In the genomic region with DNA sequence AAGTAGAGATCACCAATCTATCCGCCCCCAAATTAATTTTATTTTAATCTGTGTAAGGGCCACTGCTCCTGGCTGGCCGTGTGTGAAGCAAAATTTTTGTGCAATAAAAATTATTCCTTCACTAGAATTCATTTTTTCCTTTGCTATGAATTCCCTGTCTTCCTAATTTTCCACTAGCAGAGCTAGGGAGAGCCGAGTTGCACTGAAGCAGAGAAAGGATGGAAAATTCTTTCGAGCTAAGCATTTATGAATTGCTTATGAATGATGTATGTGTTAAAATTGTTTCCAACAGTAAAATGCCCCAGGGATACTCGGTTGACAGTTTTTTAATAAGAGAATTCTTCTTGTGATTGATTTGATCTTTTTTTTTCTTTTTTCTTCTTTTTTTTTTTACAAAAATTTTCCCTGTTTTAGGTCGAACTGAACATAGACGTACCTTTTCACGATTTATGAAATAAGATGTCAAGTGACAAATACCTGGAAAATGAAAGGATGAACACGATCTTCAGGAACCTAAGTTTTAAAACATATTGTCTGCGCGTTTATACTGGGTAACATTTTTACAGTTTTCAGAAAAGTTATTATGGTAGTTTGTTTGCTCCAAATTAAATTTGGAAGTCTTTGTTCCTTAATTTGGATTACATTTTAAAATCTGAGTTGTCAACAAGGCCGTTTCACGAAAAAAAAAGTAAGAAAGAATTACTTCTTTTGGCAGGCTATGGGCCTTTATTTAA, we compare ENCODE assay signal across 8 cellular contexts.
DNase-seq lines count a peak whose midpoint lies in the region; ATAC-seq and TF ChIP-seq lines count a peak whose summit lies in the region.

No MANE protein-coding gene starts in this region.

- H3K79me2 ChIP-seq in KMS-11 (ENCODE audit: insufficient read depth, low read depth), result no peaks in the 10 kb centered on the region

- H3K4me1 Mint-ChIP-seq in activated T-helper 17 cell treated with anti-CD3 and anti-CD28 coated beads, Interleukin-2, amount 50 U/mL, for 72 hours, result peaks cover 4% of the 10 kb centered on the region
- H3K4me1 Mint-ChIP-seq in naive thymus-derived CD8-positive, alpha-beta T cell, result peaks cover 2 to 14% (median 10%) of the 10 kb centered on the region in 4 donors

- H3K27ac ChIP-seq in KMS-11, result no peak overlapping the region
- no peak overlapping the region for H3K27ac ChIP-seq in foreskin keratinocyte

- POLR2A ChIA-PET in naive thymus-derived CD8-positive, alpha-beta T cell (lab: Charles Lee), result interaction anchor here (0.7 to 1.3 kb wide), 2 partner anchors 9 to 1319 kb away, joined by 3 to 4 read pairs; no protein-coding TSS in a partner anchor

- H3K27me3 ChIP-seq in GM06990 (replicated peaks; ENCODE audit: control insufficient read depth, insufficient read depth, low read length) (no peaks in the 10 kb centered on the region), KMS-11 (ENCODE audit: insufficient read depth, low read depth) (peaks cover 82% of the 10 kb centered on the region), foreskin keratinocyte (peaks cover 53% of the 10 kb centered on the region)

- no peak for ATAC-seq in activated T-helper 17 cell treated with anti-CD3 and anti-CD28 coated beads, Interleukin-2, amount 50 U/mL, for 72 hours (replicated peaks)
- ATAC-seq in naive thymus-derived CD8-positive, alpha-beta T cell, result no peak
- ATAC-seq in HG03097 (IDR thresholded peaks at IDR 0.05; ENCODE audit: low FRiP score, unreplicated experiment), result no peak
- ATAC-seq in foreskin keratinocyte, result no peak

- H3K36me3 Mint-ChIP-seq in activated T-helper 17 cell treated with anti-CD3 and anti-CD28 coated beads, Interleukin-2, amount 50 U/mL, for 72 hours (ENCODE audit: low read depth), result peaks cover 30% of the 10 kb centered on the region
- peaks cover 5 to 32% (median 6%) of the 10 kb centered on the region in 3 donors for H3K36me3 Mint-ChIP-seq in naive thymus-derived CD8-positive, alpha-beta T cell

- peaks cover 21% of the 10 kb centered on the region for H3K4me1 ChIP-seq in KMS-11 (ENCODE audit: low read depth, poor library complexity, severe bottlenecking)
- no peaks in the 10 kb centered on the region for H3K4me1 ChIP-seq in foreskin keratinocyte

- no peak for DNase-seq in GM06990 (ENCODE audit: extremely low read depth, insufficient read length)
- no peak for DNase-seq in naive thymus-derived CD8-positive, alpha-beta T cell
- no peak for DNase-seq in ureter (ENCODE audit: low spot score)
- DNase-seq in middle frontal gyrus (ENCODE audit: extremely low spot score, low spot score), result no peak
- DNase-seq in foreskin keratinocyte, result no peak

- no peak for TF ChIP-seq CTCF in GM06990 (IDR thresholded peaks at IDR 0.05; ENCODE audit: insufficient read depth, low read length, poor library complexity, severe bottlenecking)
- TF ChIP-seq CTCF in KMS-11 (conservative IDR thresholded peaks at IDR 0.05; ENCODE audit: low read depth, low read length), result no peak
- no peak for TF ChIP-seq CTCF in foreskin keratinocyte (conservative IDR thresholded peaks at IDR 0.05)

- no peaks in the 10 kb centered on the region for H4K20me1 ChIP-seq in KMS-11 (ENCODE audit: insufficient read depth)

- peaks cover 8% of the 10 kb centered on the region for H3K9me3 Mint-ChIP-seq in activated T-helper 17 cell treated with anti-CD3 and anti-CD28 coated beads, Interleukin-2, amount 50 U/mL, for 72 hours
- H3K9me3 Mint-ChIP-seq in naive thymus-derived CD8-positive, alpha-beta T cell, result peaks cover 0 to 46% (median 25%) of the 10 kb centered on the region in 9 donors

- H2AFZ ChIP-seq in KMS-11 (ENCODE audit: low read depth), result no peak overlapping the region

- no peak overlapping the region for H3K9ac ChIP-seq in KMS-11

- H3K36me3 ChIP-seq in GM06990 (ENCODE audit: control insufficient read depth, insufficient read depth, low read length), result no peaks in the 10 kb centered on the region
- H3K36me3 ChIP-seq in KMS-11 (ENCODE audit: insufficient read depth), result no peaks in the 10 kb centered on the region

- H3K4me3 ChIP-seq in GM06990 (replicated peaks; ENCODE audit: low read depth, low read length) (peak overlapping the region; percentile 22; the same call in 1 of the 2 replicates), KMS-11 (IDR thresholded peaks at IDR 0.05; ENCODE audit: insufficient read depth, low read depth, low read length) (no peak overlapping the region)

- peaks cover 65% of the 10 kb centered on the region for H3K27me3 Mint-ChIP-seq in activated T-helper 17 cell treated with anti-CD3 and anti-CD28 coated beads, Interleukin-2, amount 50 U/mL, for 72 hours
- H3K27me3 Mint-ChIP-seq in naive thymus-derived CD8-positive, alpha-beta T cell, result peaks cover 32 to 81% (median 48%) of the 10 kb centered on the region in 5 donors

- peak overlapping the region; percentile 7; the same call in 1 of the 2 replicates for H3K4me2 ChIP-seq in KMS-11

- H3K4me3 Mint-ChIP-seq in activated T-helper 17 cell treated with anti-CD3 and anti-CD28 coated beads, Interleukin-2, amount 50 U/mL, for 72 hours, result peak overlapping the region; percentile 67
- H3K4me3 Mint-ChIP-seq in naive thymus-derived CD8-positive, alpha-beta T cell, result peak overlapping the region in 7 of 10 donors; percentile 19 to 79 (median 56)

- peak overlapping the region; percentile 12 for H3K27ac Mint-ChIP-seq in activated T-helper 17 cell treated with anti-CD3 and anti-CD28 coated beads, Interleukin-2, amount 50 U/mL, for 72 hours
- peak overlapping the region in 3 of 10 donors; percentile 55 to 86 (median 81) for H3K27ac Mint-ChIP-seq in naive thymus-derived CD8-positive, alpha-beta T cell
